Comparison of ENCODE assay signal across 30 cellular contexts in the genomic region with DNA sequence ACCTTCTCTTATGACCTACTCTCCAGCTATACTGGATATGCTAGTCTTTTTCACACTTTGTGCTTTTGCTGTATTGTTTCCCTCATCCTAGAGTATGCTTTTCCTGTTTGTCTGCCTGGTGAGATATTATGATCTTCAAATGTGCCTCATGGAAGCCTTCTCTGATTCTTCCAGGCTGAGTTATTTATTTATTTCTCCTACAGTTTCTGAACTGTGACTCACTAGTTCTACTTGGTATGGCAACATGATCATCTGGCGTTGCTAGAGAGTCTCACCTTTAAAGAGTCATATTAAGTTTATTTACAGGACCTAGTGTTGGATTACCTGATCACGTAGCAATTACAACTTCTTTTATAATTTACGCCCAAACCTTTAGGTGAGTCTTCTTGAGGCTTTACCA.
"Had no signal": no experiment of that assay in that cellular context is flagged by ENCODE, and none has a peak within 500 bp of the region (broad histone marks: within the 10 kb centered on the region; RNA-seq: fewer than 3 reads in every experiment).

No MANE protein-coding gene starts in this region.

- H3K9me3 Mint-ChIP-seq: activated CD4-positive, alpha-beta memory T cell treated with anti-CD3 and anti-CD28 coated beads for 36 hours; activated CD4-positive, alpha-beta T cell treated with anti-CD3 and anti-CD28 coated beads, Interleukin-2, amount 10 ng/mL, durations not matched to agents 24 days and 14 days; activated naive CD4-positive, alpha-beta T cell treated with anti-CD3 and anti-CD28 coated beads, Interleukin-2, amount 10 ng/mL, durations not matched to agents 7 days and 5 days; activated naive CD8-positive, alpha-beta T cell treated with anti-CD3 and anti-CD28 coated beads, Interleukin-2, amount 10 ng/mL, durations not matched to agents 7 days and 5 days; natural killer cell; neural progenitor cell had no signal

- H3K27ac ChIP-seq: esophagus squamous epithelium, heart right ventricle, left lung, lower lobe of right lung, neural progenitor cell, parathyroid adenoma, psoas muscle, right atrium auricular region, suprapubic skin, transverse colon had no signal

- H3K4me3 ChIP-seq: esophagus squamous epithelium, heart right ventricle, left lung, lower lobe of right lung, neural progenitor cell, psoas muscle, right atrium auricular region, suprapubic skin, transverse colon had no signal

- ATAC-seq: heart right ventricle, left lung, lower lobe of right lung, natural killer cell, T-helper 17 cell had no signal

- H2AFZ ChIP-seq: neural progenitor cell, parathyroid adenoma had no signal

- H3K4me1 ChIP-seq: esophagus squamous epithelium, heart right ventricle, left lung, lower lobe of right lung, neural progenitor cell, parathyroid adenoma, psoas muscle, right atrium auricular region, suprapubic skin, transverse colon had no signal

- H3K27me3 Mint-ChIP-seq: activated CD4-positive, alpha-beta memory T cell treated with anti-CD3 and anti-CD28 coated beads for 36 hours; activated naive CD4-positive, alpha-beta T cell treated with anti-CD3 and anti-CD28 coated beads, Interleukin-2, amount 10 ng/mL, durations not matched to agents 7 days and 5 days; activated naive CD8-positive, alpha-beta T cell treated with anti-CD3 and anti-CD28 coated beads, Interleukin-2, amount 10 ng/mL, durations not matched to agents 7 days and 5 days; T-helper 17 cell had no signal

- H3K9me3 ChIP-seq: esophagus squamous epithelium, left lung, lower lobe of right lung, psoas muscle, right atrium auricular region, suprapubic skin, transverse colon had no signal

- H3K36me3 Mint-ChIP-seq: activated CD4-positive, alpha-beta memory T cell treated with anti-CD3 and anti-CD28 coated beads for 36 hours; activated naive CD4-positive, alpha-beta T cell treated with anti-CD3 and anti-CD28 coated beads, Interleukin-2, amount 10 ng/mL, durations not matched to agents 7 days and 5 days; activated naive CD8-positive, alpha-beta T cell treated with anti-CD3 and anti-CD28 coated beads, Interleukin-2, amount 10 ng/mL, durations not matched to agents 7 days and 5 days; natural killer cell had no signal

- H3K9ac ChIP-seq: neural progenitor cell, parathyroid adenoma had no signal

- H3K4me1 Mint-ChIP-seq: activated CD4-positive, alpha-beta T cell treated with anti-CD3 and anti-CD28 coated beads, Interleukin-2, amount 10 ng/mL, durations not matched to agents 24 days and 14 days; activated naive CD4-positive, alpha-beta T cell treated with anti-CD3 and anti-CD28 coated beads, Interleukin-2, amount 10 ng/mL, durations not matched to agents 7 days and 5 days; activated naive CD8-positive, alpha-beta T cell treated with anti-CD3 and anti-CD28 coated beads, Interleukin-2, amount 10 ng/mL, durations not matched to agents 7 days and 5 days; natural killer cell; T-helper 17 cell had no signal

- H3K4me2 ChIP-seq: neural progenitor cell had no signal

- H3K79me2 ChIP-seq: parathyroid adenoma had no signal

- H3K36me3 ChIP-seq: esophagus squamous epithelium, heart right ventricle, left lung, lower lobe of right lung, neural progenitor cell, right atrium auricular region, suprapubic skin, transverse colon had no signal

- DNase-seq: activated CD4-positive, alpha-beta memory T cell treated with anti-CD3 and anti-CD28 coated beads for 36 hours; activated CD4-positive, alpha-beta T cell treated with anti-CD3 and anti-CD28 coated beads, Interleukin-2, amount 10 ng/mL, durations not matched to agents 24 days and 14 days; activated CD4-positive, CD25-positive, alpha-beta regulatory T cell treated with anti-CD3 and anti-CD28 coated beads, Interleukin-2, amount 50 U/mL, for 72 hours; activated CD8-positive, alpha-beta memory T cell treated with anti-CD3 and anti-CD28 coated beads, Interleukin-2, amount 50 U/mL, for 4 hours; activated gamma-delta T cell; activated naive CD4-positive, alpha-beta T cell treated with anti-CD3 and anti-CD28 coated beads, Interleukin-2, amount 10 ng/mL, durations not matched to agents 7 days and 5 days; activated naive CD8-positive, alpha-beta T cell treated with anti-CD3 and anti-CD28 coated beads, Interleukin-2, amount 10 ng/mL, durations not matched to agents 7 days and 5 days; activated T-cell treated with anti-CD3 and anti-CD28 coated beads, Interleukin-2, amount 50 U/mL, for 1 hour; amygdala; central memory CD4-positive, alpha-beta T cell; endodermal cell; esophagus squamous epithelium; foreskin melanocyte; heart right ventricle; left lung; lower lobe of right lung; mesendoderm; natural killer cell; occipital lobe; psoas muscle; stimulated activated CD4-positive, alpha-beta T cell treated with anti-CD3 and anti-CD28 coated beads, Interleukin-15, amount 100 ng/mL, for 24 hours; stimulated activated CD4-positive, alpha-beta T cell treated with anti-CD3 and anti-CD28 coated beads, Interleukin-2, amount 100 ng/mL, for 24 hours; stimulated activated naive CD4-positive, alpha-beta T cell; T-helper 17 cell; T1000; transverse colon had no signal

- H3K27ac Mint-ChIP-seq: activated CD4-positive, alpha-beta memory T cell treated with anti-CD3 and anti-CD28 coated beads for 36 hours; activated CD4-positive, alpha-beta T cell treated with anti-CD3 and anti-CD28 coated beads, Interleukin-2, amount 10 ng/mL, durations not matched to agents 24 days and 14 days; activated naive CD4-positive, alpha-beta T cell treated with anti-CD3 and anti-CD28 coated beads, Interleukin-2, amount 10 ng/mL, durations not matched to agents 7 days and 5 days; activated naive CD8-positive, alpha-beta T cell treated with anti-CD3 and anti-CD28 coated beads, Interleukin-2, amount 10 ng/mL, durations not matched to agents 7 days and 5 days; endodermal cell; natural killer cell; neural progenitor cell; T-helper 17 cell had no signal

- H3K27me3 ChIP-seq: esophagus squamous epithelium, heart right ventricle, left lung, neural progenitor cell, right atrium auricular region, suprapubic skin, transverse colon had no signal

- H3K4me3 Mint-ChIP-seq: activated CD4-positive, alpha-beta memory T cell treated with anti-CD3 and anti-CD28 coated beads for 36 hours; activated CD4-positive, alpha-beta T cell treated with anti-CD3 and anti-CD28 coated beads, Interleukin-2, amount 10 ng/mL, durations not matched to agents 24 days and 14 days; activated naive CD4-positive, alpha-beta T cell treated with anti-CD3 and anti-CD28 coated beads, Interleukin-2, amount 10 ng/mL, durations not matched to agents 7 days and 5 days; activated naive CD8-positive, alpha-beta T cell treated with anti-CD3 and anti-CD28 coated beads, Interleukin-2, amount 10 ng/mL, durations not matched to agents 7 days and 5 days; endodermal cell; natural killer cell; neural progenitor cell; T-helper 17 cell had no signal
